Comparison of ENCODE assay signal across 26 cellular contexts in the genomic region with DNA sequence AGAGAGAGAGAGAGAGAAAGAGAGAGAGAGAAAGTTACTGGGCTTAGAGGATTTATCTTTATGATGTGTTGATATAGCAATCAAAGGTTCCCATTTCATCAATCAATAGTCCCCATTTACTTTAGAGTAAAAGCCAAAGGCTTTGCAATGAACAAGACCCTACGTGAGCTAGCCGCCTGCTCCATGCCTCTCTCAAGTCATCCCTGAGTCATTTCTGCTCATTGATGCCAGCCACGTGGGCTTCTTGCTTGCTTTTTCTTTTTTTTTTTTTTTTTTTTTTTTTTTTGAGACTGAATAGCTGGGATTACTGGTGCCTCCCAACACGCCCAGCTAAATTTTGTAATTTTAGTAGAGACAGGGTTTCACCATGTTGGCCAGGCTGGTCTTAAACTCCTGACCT.
A peak's percentile ranks its signal among the peaks of the same experiment; 100 is the strongest.
DNase-seq lines count a peak whose midpoint lies in the region; ATAC-seq, FAIRE-seq and TF ChIP-seq lines count a peak whose summit lies in the region.
"Had no signal": no experiment of that assay in that cellular context is flagged by ENCODE, and none has a peak within 500 bp of the region (broad histone marks: within the 10 kb centered on the region; RNA-seq: fewer than 3 reads in every experiment).

No MANE protein-coding gene starts in this region.

- TF ChIP-seq CTCF in MCF 10A (IDR thresholded peaks at IDR 0.05; ENCODE audit: unreplicated experiment) (no peak), breast epithelium (IDR thresholded peaks at IDR 0.05) (no peak), astrocyte (IDR thresholded peaks at IDR 0.05; ENCODE audit: insufficient read depth, low read depth, low read length) (no peak), fibroblast of mammary gland (conservative IDR thresholded peaks at IDR 0.05; ENCODE audit: control insufficient read depth, insufficient read depth, low read depth, low read length) (no peak)

- CTCF ChIA-PET in MCF 10A (lab: Yijun Ruan, JAX): no interaction called here

- no peak overlapping the region for H3K9ac ChIP-seq in astrocyte (ENCODE audit: low read length)
- H3K9ac ChIP-seq: BLaER1 had no signal

- H3K4me3 Mint-ChIP-seq in MCF 10A (ENCODE audit: unreplicated experiment) (no peak overlapping the region), astrocyte (ENCODE audit: unreplicated experiment) (no peak overlapping the region)
- no peak overlapping the region for H3K4me3 Mint-ChIP-seq in stimulated activated naive CD8-positive, alpha-beta T cell treated with anti-CD3 and anti-CD28 coated beads, Interleukin-15, amount 100 ng/mL, for 72 hours
- H3K4me3 Mint-ChIP-seq: CD4-positive, alpha-beta T cell; GM23338 had no signal

- no peaks in the 10 kb centered on the region for H3K79me2 ChIP-seq in astrocyte (ENCODE audit: insufficient read depth, low read length)

- H3K36me3 Mint-ChIP-seq in MCF 10A (ENCODE audit: insufficient read depth, unreplicated experiment) (peaks cover 2% of the 10 kb centered on the region), astrocyte (ENCODE audit: low read depth, unreplicated experiment) (peaks cover 2% of the 10 kb centered on the region)

- H3K27me3 ChIP-seq in breast epithelium (no peaks in the 10 kb centered on the region), astrocyte (ENCODE audit: insufficient read depth, low read length) (no peaks in the 10 kb centered on the region)
- H3K27me3 ChIP-seq: BLaER1, SJCRH30 had no signal

- FAIRE-seq in astrocyte (lab: Jason Lieb, UNC): no peak
- FAIRE-seq: GM12891 had no signal

- TF ChIP-seq POLR2A in breast epithelium (IDR thresholded peaks at IDR 0.05): no peak

- H3K27me3 Mint-ChIP-seq in MCF 10A (ENCODE audit: insufficient read depth, unreplicated experiment): no peaks in the 10 kb centered on the region
- no peaks in the 10 kb centered on the region for H3K27me3 Mint-ChIP-seq in astrocyte (ENCODE audit: low read depth, unreplicated experiment)
- no peaks in the 10 kb centered on the region for H3K27me3 Mint-ChIP-seq in stimulated activated naive CD8-positive, alpha-beta T cell treated with anti-CD3 and anti-CD28 coated beads, Interleukin-15, amount 100 ng/mL, for 72 hours

- H3K36me3 ChIP-seq in breast epithelium: no peaks in the 10 kb centered on the region
- H3K36me3 ChIP-seq in astrocyte (ENCODE audit: insufficient read depth, low read length): no peaks in the 10 kb centered on the region
- H3K36me3 ChIP-seq: BLaER1, HAP-1, SJCRH30 had no signal

- no peak overlapping the region for H3K4me2 ChIP-seq in astrocyte (ENCODE audit: low read length)
- H3K4me2 ChIP-seq: BLaER1, GM23338 had no signal

- H3K4me1 ChIP-seq in breast epithelium (no peaks in the 10 kb centered on the region), astrocyte (ENCODE audit: insufficient read depth, low read length) (no peaks in the 10 kb centered on the region)
- H3K4me1 ChIP-seq: HAP-1, SJCRH30 had no signal

- H3K27ac Mint-ChIP-seq in MCF 10A (ENCODE audit: low read depth, unreplicated experiment) (no peak overlapping the region), astrocyte (ENCODE audit: unreplicated experiment) (no peak overlapping the region)
- H3K27ac Mint-ChIP-seq in stimulated activated naive CD8-positive, alpha-beta T cell treated with anti-CD3 and anti-CD28 coated beads, Interleukin-15, amount 100 ng/mL, for 72 hours: no peak overlapping the region
- H3K27ac Mint-ChIP-seq: CD4-positive, alpha-beta T cell; GM23338 had no signal

- H3K4me1 Mint-ChIP-seq in MCF 10A (ENCODE audit: insufficient read depth, unreplicated experiment) (no peaks in the 10 kb centered on the region), astrocyte (ENCODE audit: low read depth, unreplicated experiment) (peaks cover 10% of the 10 kb centered on the region)
- peaks cover 10% of the 10 kb centered on the region for H3K4me1 Mint-ChIP-seq in stimulated activated naive CD8-positive, alpha-beta T cell treated with anti-CD3 and anti-CD28 coated beads, Interleukin-15, amount 100 ng/mL, for 72 hours

- ATAC-seq in stimulated activated naive CD8-positive, alpha-beta T cell treated with anti-CD3 and anti-CD28 coated beads, Interleukin-15, amount 100 ng/mL, for 72 hours: no peak
- ATAC-seq: GM23338 had no signal

- no peak overlapping the region for H3K27ac ChIP-seq in breast epithelium
- H3K27ac ChIP-seq in astrocyte (ENCODE audit: low read depth, low read length): no peak overlapping the region
- H3K27ac ChIP-seq: 22Rv1, BLaER1, HL-60, SJCRH30 had no signal

- no peak overlapping the region for H3K4me3 ChIP-seq in breast epithelium
- no peak overlapping the region for H3K4me3 ChIP-seq in astrocyte (ENCODE audit: insufficient read depth, low read depth, low read length)
- H3K4me3 ChIP-seq in fibroblast of mammary gland (ENCODE audit: control insufficient read depth, low read depth, low read length): no peak overlapping the region
- H3K4me3 ChIP-seq: BLaER1, GM23338, HAP-1, SJCRH30 had no signal

- POLR2A ChIA-PET in MCF 10A (lab: Yijun Ruan, JAX): no interaction called here

- no peaks in the 10 kb centered on the region for H4K20me1 ChIP-seq in astrocyte (ENCODE audit: insufficient read depth, low read length)
- H4K20me1 ChIP-seq: BLaER1 had no signal

- no peak overlapping the region for H2AFZ ChIP-seq in astrocyte (ENCODE audit: low read depth, low read length)
- H2AFZ ChIP-seq: GM23338 had no signal

- H3K9me3 Mint-ChIP-seq in MCF 10A (ENCODE audit: unreplicated experiment): peaks cover 7% of the 10 kb centered on the region
- no peaks in the 10 kb centered on the region for H3K9me3 Mint-ChIP-seq in astrocyte (ENCODE audit: unreplicated experiment)
- no peaks in the 10 kb centered on the region for H3K9me3 Mint-ChIP-seq in stimulated activated naive CD8-positive, alpha-beta T cell treated with anti-CD3 and anti-CD28 coated beads, Interleukin-15, amount 100 ng/mL, for 72 hours
- H3K9me3 Mint-ChIP-seq: GM23338 had no signal

- no TSS peak for BruUV-seq in MCF 10A (replicated peaks; lab: Mats Ljungman, UMichigan)

- intact Hi-C loops in MCF 10A (cut with micrococcal nuclease): no loop called here
- intact Hi-C loops in breast epithelium (cut with DNase I; ENCODE audit: low total_unique reads): no loop called here

- DNase-seq in MCF 10A (ENCODE audit: unreplicated experiment): peak; percentile 47
- no peak for DNase-seq in breast epithelium (ENCODE audit: low spot score in 2 of 2)
- peak; percentile 15 for DNase-seq in astrocyte (ENCODE audit: low read depth)
- DNase-seq in fibroblast of mammary gland (ENCODE audit: low read depth): peak; percentile 30
- no peak for DNase-seq in NCI-H226
- no peak for DNase-seq in islet precursor cell
- DNase-seq in activated T-cell treated with anti-CD3 and anti-CD28 coated beads, Interleukin-2, amount 50 U/mL, for 1 hour: no peak
- no peak for DNase-seq in stimulated activated naive CD8-positive, alpha-beta T cell treated with anti-CD3 and anti-CD28 coated beads, Interleukin-15, amount 100 ng/mL, for 72 hours
- DNase-seq: ACHN; CD4-positive, alpha-beta T cell; COR-L47; DMS79; IMR-90; NCI-H1417; NCI-H1694 treated with DMSO at 0.1 percent for 48 hours; NCI-H2081 treated with DMSO at 0.1 percent for 48 hours; NCI-H2171 treated with DMSO at 0.1 percent for 48 hours; NCI-H446; NCI-H526; SJCRH30 had no signal

- H3K9me3 ChIP-seq in breast epithelium: no peaks in the 10 kb centered on the region
- no peaks in the 10 kb centered on the region for H3K9me3 ChIP-seq in astrocyte (ENCODE audit: insufficient read depth, low read depth, low read length)
- H3K9me3 ChIP-seq: BLaER1, HAP-1, SJCRH30 had no signal

Comparison
In these comparisons a context has a peak if more than half of its experiments do, and no peak if none do; other contexts are left out.
1. DNase-seq: peak in MCF 10A (single experiment), astrocyte (single experiment) and fibroblast of mammary gland (single experiment); none in breast epithelium (0 of 2), NCI-H226 (single experiment), islet precursor cell (single experiment), activated T-cell treated with anti-CD3 and anti-CD28 coated beads, Interleukin-2, amount 50 U/mL, for 1 hour (single experiment) and stimulated activated naive CD8-positive, alpha-beta T cell treated with anti-CD3 and anti-CD28 coated beads, Interleukin-15, amount 100 ng/mL, for 72 hours (0 of 2).